11 cellular contexts compared by ENCODE assay signal in genomic region chr2:168530980-168531379, GRCh38.
A peak's percentile ranks its signal among the peaks of the same experiment; 100 is the strongest.
DNase-seq lines count a peak whose midpoint lies in the region; ATAC-seq and TF ChIP-seq lines count a peak whose summit lies in the region.
"Had no signal": no experiment of that assay in that cellular context is flagged by ENCODE, and none has a peak within 500 bp of the region (broad histone marks: within the 10 kb centered on the region; RNA-seq: fewer than 3 reads in every experiment).

No MANE protein-coding gene starts in this region.

- H3K4me3 ChIP-seq in heart right ventricle = no peak overlapping the region
- H3K4me3 ChIP-seq in choroid plexus epithelial cell (ENCODE audit: low read depth, low read length) = no peak overlapping the region
- H3K4me3 ChIP-seq in upper lobe of right lung = no peak overlapping the region
- no peak overlapping the region for H3K4me3 ChIP-seq in endodermal cell (ENCODE audit: low read length)
- no peak overlapping the region for H3K4me3 ChIP-seq in effector memory CD4-positive, alpha-beta T cell (ENCODE audit: insufficient read depth, low read depth, low read length, poor library complexity, severe bottlenecking)

- no peak overlapping the region for H3K9ac ChIP-seq in endodermal cell (ENCODE audit: extremely low read depth, low read length, poor library complexity, severe bottlenecking)

- H3K27ac ChIP-seq in heart right ventricle (peak overlapping the region in 9 of 10 donors; percentile 17 to 86 (median 81)), upper lobe of right lung (no peak overlapping the region), endodermal cell (ENCODE audit: low read depth, low read length) (no peak overlapping the region)
- H3K27ac ChIP-seq in effector memory CD4-positive, alpha-beta T cell (ENCODE audit: insufficient read depth, low read length, poor library complexity, severe bottlenecking) = no peak overlapping the region

- H3K36me3 Mint-ChIP-seq in endodermal cell (ENCODE audit: low read depth) = no peaks in the 10 kb centered on the region

- DNase-seq in heart right ventricle (no peak), Right ventricle myocardium inferior (ENCODE audit: missing footprints) (no peak), choroid plexus epithelial cell (ENCODE audit: low read depth) (peak; percentile 75), upper lobe of right lung (no peak), AG08396 (ENCODE audit: low spot score) (no peak), endodermal cell (no peak)
- no peak for DNase-seq in effector memory CD4-positive, alpha-beta T cell
- DNase-seq: ACHN; stimulated activated naive CD4-positive, alpha-beta T cell had no signal

- intact Hi-C loops in heart right ventricle (cut with DNase I) (loop anchor here in 1 of 10 donors (10.0 kb wide), 1 partner anchor 104 kb away; no protein-coding TSS in a partner anchor), Right ventricle myocardium inferior (cut with DNase I) (loop anchor here (5.0 kb wide), 1 partner anchor 36 kb away; no protein-coding TSS in a partner anchor), upper lobe of right lung (cut with DNase I) (no loop called here)

- peak in 3 of 8 donors; percentile 38 to 44 (median 42) for ATAC-seq in heart right ventricle
- ATAC-seq in Right ventricle myocardium inferior = no peak
- peak; percentile 62 for ATAC-seq in HG03378 (IDR thresholded peaks at IDR 0.05; ENCODE audit: unreplicated experiment)
- ATAC-seq in upper lobe of right lung = peak; percentile 69
- ATAC-seq: activated CD4-positive, CD25-positive, alpha-beta regulatory T cell treated with anti-CD3 and anti-CD28 coated beads, Interleukin-2, amount 50 U/mL, for 24 hours had no signal

- H3K4me1 Mint-ChIP-seq in endodermal cell = peaks cover 28% of the 10 kb centered on the region

- no peaks in the 10 kb centered on the region for H3K9me3 Mint-ChIP-seq in endodermal cell

- H3K36me3 ChIP-seq in heart right ventricle (no peaks in the 10 kb centered on the region), upper lobe of right lung (no peaks in the 10 kb centered on the region), endodermal cell (ENCODE audit: control insufficient read depth, insufficient read depth, low read length) (no peaks in the 10 kb centered on the region)
- no peaks in the 10 kb centered on the region for H3K36me3 ChIP-seq in effector memory CD4-positive, alpha-beta T cell (ENCODE audit: control insufficient read depth, insufficient read depth, low read length)

- no peak for TF ChIP-seq CTCF in heart right ventricle (IDR thresholded peaks at IDR 0.05)
- TF ChIP-seq CTCF in choroid plexus epithelial cell (conservative IDR thresholded peaks at IDR 0.05; ENCODE audit: low read depth, low read length) = no peak
- no peak for TF ChIP-seq CTCF in upper lobe of right lung (IDR thresholded peaks at IDR 0.05)
- no peak for TF ChIP-seq CTCF in endodermal cell (conservative IDR thresholded peaks at IDR 0.05)

- no peak overlapping the region for H3K4me3 Mint-ChIP-seq in endodermal cell

- no peak overlapping the region for H3K27ac Mint-ChIP-seq in endodermal cell

- H3K9me3 ChIP-seq in heart right ventricle (no peaks in the 10 kb centered on the region), upper lobe of right lung (no peaks in the 10 kb centered on the region), endodermal cell (ENCODE audit: control insufficient read depth, low read length) (peaks cover 3% of the 10 kb centered on the region)
- H3K9me3 ChIP-seq in effector memory CD4-positive, alpha-beta T cell (ENCODE audit: control insufficient read depth, low read length) = no peaks in the 10 kb centered on the region

- no peaks in the 10 kb centered on the region for H3K27me3 ChIP-seq in heart right ventricle
- no peaks in the 10 kb centered on the region for H3K27me3 ChIP-seq in upper lobe of right lung
- H3K27me3 ChIP-seq in endodermal cell (ENCODE audit: control insufficient read depth, insufficient read depth, low read length, poor library complexity, severe bottlenecking) = no peaks in the 10 kb centered on the region
- H3K27me3 ChIP-seq in effector memory CD4-positive, alpha-beta T cell (replicated peaks; ENCODE audit: control insufficient read depth, insufficient read depth, low read length, poor library complexity, severe bottlenecking) = no peaks in the 10 kb centered on the region

- H3K4me1 ChIP-seq in heart right ventricle (peaks cover 8 to 89% (median 46%) of the 10 kb centered on the region in 9 donors), upper lobe of right lung (peaks cover 4% of the 10 kb centered on the region), endodermal cell (ENCODE audit: control insufficient read depth, insufficient read depth, low read length) (peaks cover 12% of the 10 kb centered on the region)
- H3K4me1 ChIP-seq in effector memory CD4-positive, alpha-beta T cell (ENCODE audit: control insufficient read depth, insufficient read depth, low read length, poor library complexity, severe bottlenecking) = no peaks in the 10 kb centered on the region

- no peaks in the 10 kb centered on the region for H3K27me3 Mint-ChIP-seq in endodermal cell (ENCODE audit: insufficient read depth)

Comparison
In these comparisons a context has a peak if more than half of its experiments do, and no peak if none do; other contexts are left out.
1. H3K27ac ChIP-seq: peak in heart right ventricle (9 of 10); none in upper lobe of right lung (single experiment), endodermal cell (single experiment) and effector memory CD4-positive, alpha-beta T cell (single experiment).